Comparison of ENCODE assay signal across 15 cellular contexts in the genomic region with DNA sequence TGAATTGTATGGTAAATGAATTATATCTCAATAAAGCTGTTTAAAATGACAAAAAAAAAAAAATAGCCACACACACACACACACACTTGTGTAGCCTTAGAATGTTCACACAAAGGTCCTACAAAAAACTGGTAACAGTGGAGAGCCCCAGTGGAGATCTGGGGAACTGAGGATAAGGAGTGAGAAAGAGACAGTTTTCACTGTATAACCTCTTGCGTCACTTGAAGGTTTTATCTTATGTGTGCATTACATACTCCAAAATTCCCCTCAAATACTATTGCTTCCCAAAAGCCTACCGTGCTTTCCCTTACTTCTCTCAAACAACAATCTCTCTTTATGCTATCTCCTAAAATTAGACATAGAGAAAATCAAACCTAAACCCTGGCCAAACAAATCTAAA.
"Had no signal": no experiment of that assay in that cellular context is flagged by ENCODE, and none has a peak within 500 bp of the region (broad histone marks: within the 10 kb centered on the region; RNA-seq: fewer than 3 reads in every experiment).

No MANE protein-coding gene starts in this region.

- FAIRE-seq: keratinocyte, pancreas had no signal

- DNase-seq: activated B cell treated with CpG ODN at 0.5 μM for 24 hours; activated CD4-positive, alpha-beta T cell treated with anti-CD3 and anti-CD28 coated beads, Interleukin-2, amount 50 U/mL, for 1 hour; activated naive CD4-positive, alpha-beta T cell treated with anti-CD3 and anti-CD28 coated beads, Interleukin-2, amount 10 ng/mL, durations not matched to agents 7 days and 5 days; activated T-cell treated with anti-CD3 and anti-CD28 coated beads for 4 hours; adrenal gland; body of pancreas; esophagus squamous epithelium; gastrocnemius medialis; left ventricle myocardium inferior; mesendoderm; pancreas; stimulated activated CD4-positive, alpha-beta T cell treated with anti-CD3 and anti-CD28 coated beads, Interleukin-15, amount 100 ng/mL, for 24 hours; stimulated activated CD4-positive, alpha-beta T cell treated with anti-CD3 and anti-CD28 coated beads, Interleukin-4, amount 100 ng/mL, for 24 hours had no signal

- H3K4me1 ChIP-seq: adrenal gland, body of pancreas, esophagus squamous epithelium, gastrocnemius medialis, left ventricle myocardium inferior, pancreas had no signal

- H3K9me3 ChIP-seq: body of pancreas, gastrocnemius medialis, left ventricle myocardium inferior, pancreas had no signal

- H3K27ac ChIP-seq: adrenal gland, body of pancreas, esophagus squamous epithelium, gastrocnemius medialis, left ventricle myocardium inferior, pancreas had no signal

- ATAC-seq: activated T-helper 17 cell treated with anti-CD3 and anti-CD28 coated beads, Interleukin-2, amount 50 U/mL, for 72 hours; body of pancreas; gastrocnemius medialis; pancreas had no signal

- H3K4me3 ChIP-seq: adrenal gland, body of pancreas, esophagus squamous epithelium, gastrocnemius medialis, left ventricle myocardium inferior, pancreas had no signal
